ENCODE assay signal across 27 cellular contexts in genomic region chr6:125637207-125637606, GRCh38.
DNase-seq lines count a peak whose midpoint lies in the region; ATAC-seq and TF ChIP-seq lines count a peak whose summit lies in the region.
"Had no signal": no experiment of that assay in that cellular context is flagged by ENCODE, and none has a peak within 500 bp of the region (broad histone marks: within the 10 kb centered on the region; RNA-seq: fewer than 3 reads in every experiment).

No MANE protein-coding gene starts in this region.

- TF ChIP-seq CTCF in fibroblast of mammary gland (conservative IDR thresholded peaks at IDR 0.05; ENCODE audit: control insufficient read depth, insufficient read depth, low read depth, low read length) (no peak), GM20000 (IDR thresholded peaks at IDR 0.05; ENCODE audit: extremely low read depth, missing control alignments) (no peak)

- ATAC-seq in GM18861 (IDR thresholded peaks at IDR 0.05; ENCODE audit: unreplicated experiment) (peak; percentile 86), GM21619 (IDR thresholded peaks at IDR 0.05; ENCODE audit: unreplicated experiment) (peak; percentile 53), HG03354 (IDR thresholded peaks at IDR 0.05; ENCODE audit: poor library complexity, severe bottlenecking, unreplicated experiment) (peak; percentile 70)
- ATAC-seq: left cardiac atrium, T-cell had no signal

- no peak overlapping the region for H3K4me3 ChIP-seq in fibroblast of mammary gland (ENCODE audit: control insufficient read depth, low read depth, low read length)
- H3K4me3 ChIP-seq: PC-9, spleen had no signal

- DNase-seq in fibroblast of mammary gland (ENCODE audit: low read depth) (peak; percentile 1), OCI-M2 (lab: John Stamatoyannopoulos, UW; ENCODE audit: unreplicated experiment) (no peak), mucosa of gallbladder (ENCODE audit: low spot score) (no peak), HPDE6-E6E7 (ENCODE audit: extremely low spot score) (no peak), GM20000 (ENCODE audit: low spot score) (no peak)
- DNase-seq: activated CD4-positive, alpha-beta T cell treated with anti-CD3 and anti-CD28 coated beads for 1 hour; activated naive CD4-positive, alpha-beta T cell treated with Interleukin-2 at 50 U/mL for 16 hours; activated T-cell treated with anti-CD3 and anti-CD28 coated beads, Interleukin-2, amount 50 U/mL, for 1 hour; amygdala; CD4-positive, CD25-positive, alpha-beta regulatory T cell; cortex of kidney; DMS153; head of caudate nucleus; left cardiac atrium; mesenchymal stem cell; NCI-H1048; NCI-H1930; NCI-H226; nucleus accumbens; PC-9; SHP77 treated with DMSO at 0.1 percent for 48 hours; spleen; stimulated activated CD4-positive, alpha-beta T cell treated with anti-CD3 and anti-CD28 coated beads, Interleukin-4, amount 100 ng/mL, for 4 hours; T-cell had no signal
